ENCODE assay signal across 11 cellular contexts in the genomic region with DNA sequence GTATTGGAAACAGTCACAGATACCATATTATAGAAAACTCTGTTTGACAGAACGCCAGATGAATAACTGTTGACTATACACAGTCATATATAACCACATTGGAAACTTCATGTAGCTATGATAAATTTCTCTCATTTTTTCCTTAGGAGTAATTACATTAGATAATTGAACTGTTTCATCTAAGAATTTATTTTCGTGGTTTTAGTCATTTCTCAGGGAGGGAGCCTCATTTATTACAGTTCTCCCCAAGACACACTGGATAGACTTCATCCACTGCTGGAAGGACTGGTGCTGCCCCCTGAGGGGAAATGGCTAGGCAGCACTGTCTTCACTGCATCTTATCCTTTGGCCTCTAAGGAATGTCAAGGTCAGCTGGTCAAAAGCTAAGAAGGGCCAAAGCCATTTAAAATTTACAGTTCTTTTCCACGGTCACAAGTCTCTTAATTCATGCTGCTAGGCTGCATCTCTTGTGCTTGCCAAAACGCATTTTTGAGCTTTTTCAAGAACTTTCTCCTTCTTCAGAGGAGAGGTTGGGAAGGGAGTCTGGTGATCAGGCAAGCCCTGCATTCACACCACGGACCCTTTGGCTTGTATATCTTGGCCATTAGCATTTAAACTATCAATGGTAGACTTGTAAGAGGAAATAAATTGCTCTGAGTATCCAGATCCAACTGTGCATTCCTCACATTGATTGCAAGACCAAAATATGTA.
DNase-seq lines count a peak whose midpoint lies in the region; ATAC-seq and TF ChIP-seq lines count a peak whose summit lies in the region.
"Had no signal": no experiment of that assay in that cellular context is flagged by ENCODE, and none has a peak within 500 bp of the region (broad histone marks: within the 10 kb centered on the region; RNA-seq: fewer than 3 reads in every experiment).

No MANE protein-coding gene starts in this region.

- ATAC-seq in HG03520 (IDR thresholded peaks at IDR 0.05; ENCODE audit: unreplicated experiment) (no peak), HG02852 (IDR thresholded peaks at IDR 0.05; ENCODE audit: unreplicated experiment) (no peak)
- ATAC-seq: effector memory CD8-positive, alpha-beta T cell had no signal

- peak; percentile 68 for DNase-seq in GM03348 (ENCODE audit: low spot score)
- DNase-seq in SK-MEL-5 (ENCODE audit: low read depth, low spot score) = peak; percentile 68
- DNase-seq in fibroblast of pulmonary artery (ENCODE audit: low read depth) = peak; percentile 56
- no peak for DNase-seq in retinal pigment epithelial cell (ENCODE audit: low read depth)
- DNase-seq in GF-D8 (lab: John Stamatoyannopoulos, UW) = no peak
- DNase-seq in HUDEP-2 (lab: John Stamatoyannopoulos, UW; ENCODE audit: unreplicated experiment in 76 of 76) = no peak
- DNase-seq: effector memory CD8-positive, alpha-beta T cell; NCI-H1694; T-helper 1 cell had no signal

- no peak overlapping the region for H3K4me3 ChIP-seq in fibroblast of pulmonary artery (replicated peaks; ENCODE audit: low read depth, low read length)
- no peak overlapping the region for H3K4me3 ChIP-seq in retinal pigment epithelial cell (ENCODE audit: low read length)

- in situ Hi-C loops in SK-MEL-5 (cut with HindIII; ENCODE audit: low pct_unique_long_range_greater_than_20kb, low sequenced_read_pairs) = no loop called here

- TF ChIP-seq CTCF in fibroblast of pulmonary artery (IDR thresholded peaks at IDR 0.05; ENCODE audit: low read length, missing control alignments) (peak; percentile 44), retinal pigment epithelial cell (conservative IDR thresholded peaks at IDR 0.05; ENCODE audit: low read depth, low read length) (peak; percentile 51)

Comparison
In these comparisons a context has a peak if more than half of its experiments do, and no peak if none do; other contexts are left out.
1. DNase-seq: peak in GM03348 (single experiment), SK-MEL-5 (single experiment) and fibroblast of pulmonary artery (single experiment); none in retinal pigment epithelial cell (single experiment), GF-D8 (single experiment) and HUDEP-2 (0 of 76).